1 cellular context compared by ENCODE assay signal in the genomic region with DNA sequence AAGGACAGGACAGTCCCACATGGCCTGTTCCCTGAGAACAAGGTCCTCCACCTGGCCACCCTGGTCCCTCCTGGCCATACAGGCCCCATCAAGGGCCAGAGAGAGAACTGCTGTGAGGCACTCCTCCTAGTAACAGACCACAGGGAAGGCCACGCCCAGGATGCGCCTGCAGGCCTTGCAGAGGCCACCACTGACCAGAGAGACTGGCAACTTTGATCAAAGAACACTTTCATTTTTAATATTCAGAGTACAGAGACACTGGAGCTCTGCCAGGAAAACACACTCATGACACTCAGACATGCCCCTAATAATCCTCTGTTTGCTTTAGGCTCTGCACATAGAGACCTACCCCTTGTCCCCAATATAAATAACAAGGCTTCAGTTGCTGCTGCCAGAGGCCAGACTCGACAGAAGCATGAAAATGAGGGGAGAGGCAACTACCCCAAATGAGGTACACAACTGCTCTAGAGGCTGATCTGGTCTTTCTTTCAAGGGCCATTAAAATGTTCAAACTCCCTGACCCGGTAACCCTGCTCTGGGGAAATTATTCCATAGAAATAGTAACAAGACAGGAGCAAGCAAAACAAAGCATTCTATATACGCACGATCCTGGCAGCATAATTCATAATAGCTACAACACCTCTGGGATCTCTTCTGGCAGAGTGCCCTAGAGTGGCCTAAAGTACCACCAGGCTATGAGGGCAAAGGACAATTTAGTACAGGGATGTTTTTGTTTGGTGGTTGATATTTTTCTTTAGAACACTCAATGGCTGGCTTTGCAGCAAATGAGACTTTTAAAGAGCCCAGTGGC.
TF ChIP-seq lines count a peak whose summit lies in the region.

No MANE protein-coding gene starts in this region.

TF ChIP-seq in HepG2, 621 proteins besides CTCF, POLR2A, EP300 and RAD21 (continued from another document and continues in another):
- TF ChIP-seq, protein P1, sequence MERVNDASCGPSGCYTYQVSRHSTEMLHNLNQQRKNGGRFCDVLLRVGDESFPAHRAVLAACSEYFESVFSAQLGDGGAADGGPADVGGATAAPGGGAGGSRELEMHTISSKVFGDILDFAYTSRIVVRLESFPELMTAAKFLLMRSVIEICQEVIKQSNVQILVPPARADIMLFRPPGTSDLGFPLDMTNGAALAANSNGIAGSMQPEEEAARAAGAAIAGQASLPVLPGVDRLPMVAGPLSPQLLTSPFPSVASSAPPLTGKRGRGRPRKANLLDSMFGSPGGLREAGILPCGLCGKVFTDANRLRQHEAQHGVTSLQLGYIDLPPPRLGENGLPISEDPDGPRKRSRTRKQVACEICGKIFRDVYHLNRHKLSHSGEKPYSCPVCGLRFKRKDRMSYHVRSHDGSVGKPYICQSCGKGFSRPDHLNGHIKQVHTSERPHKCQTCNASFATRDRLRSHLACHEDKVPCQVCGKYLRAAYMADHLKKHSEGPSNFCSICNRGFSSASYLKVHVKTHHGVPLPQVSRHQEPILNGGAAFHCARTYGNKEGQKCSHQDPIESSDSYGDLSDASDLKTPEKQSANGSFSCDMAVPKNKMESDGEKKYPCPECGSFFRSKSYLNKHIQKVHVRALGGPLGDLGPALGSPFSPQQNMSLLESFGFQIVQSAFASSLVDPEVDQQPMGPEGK (CRISPR knock-in tag; IDR thresholded peaks at IDR 0.05) = 0 out of 2 replicates have a peak, but pooled peaks have one; percentile 30
- TF ChIP-seq, protein P2, sequence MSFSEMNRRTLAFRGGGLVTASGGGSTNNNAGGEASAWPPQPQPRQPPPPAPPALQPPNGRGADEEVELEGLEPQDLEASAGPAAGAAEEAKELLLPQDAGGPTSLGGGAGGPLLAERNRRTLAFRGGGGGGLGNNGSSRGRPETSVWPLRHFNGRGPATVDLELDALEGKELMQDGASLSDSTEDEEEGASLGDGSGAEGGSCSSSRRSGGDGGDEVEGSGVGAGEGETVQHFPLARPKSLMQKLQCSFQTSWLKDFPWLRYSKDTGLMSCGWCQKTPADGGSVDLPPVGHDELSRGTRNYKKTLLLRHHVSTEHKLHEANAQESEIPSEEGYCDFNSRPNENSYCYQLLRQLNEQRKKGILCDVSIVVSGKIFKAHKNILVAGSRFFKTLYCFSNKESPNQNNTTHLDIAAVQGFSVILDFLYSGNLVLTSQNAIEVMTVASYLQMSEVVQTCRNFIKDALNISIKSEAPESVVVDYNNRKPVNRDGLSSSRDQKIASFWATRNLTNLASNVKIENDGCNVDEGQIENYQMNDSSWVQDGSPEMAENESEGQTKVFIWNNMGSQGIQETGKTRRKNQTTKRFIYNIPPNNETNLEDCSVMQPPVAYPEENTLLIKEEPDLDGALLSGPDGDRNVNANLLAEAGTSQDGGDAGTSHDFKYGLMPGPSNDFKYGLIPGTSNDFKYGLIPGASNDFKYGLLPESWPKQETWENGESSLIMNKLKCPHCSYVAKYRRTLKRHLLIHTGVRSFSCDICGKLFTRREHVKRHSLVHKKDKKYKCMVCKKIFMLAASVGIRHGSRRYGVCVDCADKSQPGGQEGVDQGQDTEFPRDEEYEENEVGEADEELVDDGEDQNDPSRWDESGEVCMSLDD (CRISPR knock-in tag; IDR thresholded peaks at IDR 0.05; ENCODE audit: borderline replicate concordance) = 0 out of 2 replicates have a peak, but pooled peaks have one; percentile 26
- TF ChIP-seq ZNF274 (CRISPR knock-in tag; IDR thresholded peaks at IDR 0.05) (no peak), NR2F6 (IDR thresholded peaks at IDR 0.05) (0 out of 2 replicates have a peak, but pooled peaks have one; percentile 36), NR2F6 (CRISPR knock-in tag; IDR thresholded peaks at IDR 0.05) (no peak; the same call in 1 of the 2 replicates), ZKSCAN1 (IDR thresholded peaks at IDR 0.05; ENCODE audit: low read length) (no peak), JUND (CRISPR knock-in tag; IDR thresholded peaks at IDR 0.05) (no peak), FOXA3 (CRISPR knock-in tag; IDR thresholded peaks at IDR 0.05) (peak; percentile 42), SOX13 (IDR thresholded peaks at IDR 0.05) (no peak), SOX13 (CRISPR knock-in tag; conservative IDR thresholded peaks at IDR 0.05 in 1 of 2, IDR thresholded peaks at IDR 0.05 in 1 of 2) (peak in 1 of 2 experiments; percentile 51; a peak in 1 of 4 replicates), ZFX (CRISPR knock-in tag; IDR thresholded peaks at IDR 0.05; ENCODE audit: low read depth) (peak; percentile 38; the same call in 1 of the 2 replicates), NFIC (IDR thresholded peaks at IDR 0.05; ENCODE audit: low read length) (0 out of 2 replicates have a peak, but pooled peaks have one; percentile 23), NFE2L2 (IDR thresholded peaks at IDR 0.05; ENCODE audit: low read length) (no peak), ETV5 (CRISPR knock-in tag; IDR thresholded peaks at IDR 0.05; ENCODE audit: borderline replicate concordance) (peak; percentile 9; the same call in 1 of the 2 replicates), ZNF563 (CRISPR knock-in tag; IDR thresholded peaks at IDR 0.05) (no peak), SAP130 (CRISPR knock-in tag; IDR thresholded peaks at IDR 0.05; ENCODE audit: low read depth) (peak; percentile 51; the same call in 1 of the 2 replicates)
- TF ChIP-seq, protein P3, sequence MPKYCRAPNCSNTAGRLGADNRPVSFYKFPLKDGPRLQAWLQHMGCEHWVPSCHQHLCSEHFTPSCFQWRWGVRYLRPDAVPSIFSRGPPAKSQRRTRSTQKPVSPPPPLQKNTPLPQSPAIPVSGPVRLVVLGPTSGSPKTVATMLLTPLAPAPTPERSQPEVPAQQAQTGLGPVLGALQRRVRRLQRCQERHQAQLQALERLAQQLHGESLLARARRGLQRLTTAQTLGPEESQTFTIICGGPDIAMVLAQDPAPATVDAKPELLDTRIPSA (CRISPR knock-in tag; IDR thresholded peaks at IDR 0.05; ENCODE audit: borderline replicate concordance) = no peak
- TF ChIP-seq, protein P4, sequence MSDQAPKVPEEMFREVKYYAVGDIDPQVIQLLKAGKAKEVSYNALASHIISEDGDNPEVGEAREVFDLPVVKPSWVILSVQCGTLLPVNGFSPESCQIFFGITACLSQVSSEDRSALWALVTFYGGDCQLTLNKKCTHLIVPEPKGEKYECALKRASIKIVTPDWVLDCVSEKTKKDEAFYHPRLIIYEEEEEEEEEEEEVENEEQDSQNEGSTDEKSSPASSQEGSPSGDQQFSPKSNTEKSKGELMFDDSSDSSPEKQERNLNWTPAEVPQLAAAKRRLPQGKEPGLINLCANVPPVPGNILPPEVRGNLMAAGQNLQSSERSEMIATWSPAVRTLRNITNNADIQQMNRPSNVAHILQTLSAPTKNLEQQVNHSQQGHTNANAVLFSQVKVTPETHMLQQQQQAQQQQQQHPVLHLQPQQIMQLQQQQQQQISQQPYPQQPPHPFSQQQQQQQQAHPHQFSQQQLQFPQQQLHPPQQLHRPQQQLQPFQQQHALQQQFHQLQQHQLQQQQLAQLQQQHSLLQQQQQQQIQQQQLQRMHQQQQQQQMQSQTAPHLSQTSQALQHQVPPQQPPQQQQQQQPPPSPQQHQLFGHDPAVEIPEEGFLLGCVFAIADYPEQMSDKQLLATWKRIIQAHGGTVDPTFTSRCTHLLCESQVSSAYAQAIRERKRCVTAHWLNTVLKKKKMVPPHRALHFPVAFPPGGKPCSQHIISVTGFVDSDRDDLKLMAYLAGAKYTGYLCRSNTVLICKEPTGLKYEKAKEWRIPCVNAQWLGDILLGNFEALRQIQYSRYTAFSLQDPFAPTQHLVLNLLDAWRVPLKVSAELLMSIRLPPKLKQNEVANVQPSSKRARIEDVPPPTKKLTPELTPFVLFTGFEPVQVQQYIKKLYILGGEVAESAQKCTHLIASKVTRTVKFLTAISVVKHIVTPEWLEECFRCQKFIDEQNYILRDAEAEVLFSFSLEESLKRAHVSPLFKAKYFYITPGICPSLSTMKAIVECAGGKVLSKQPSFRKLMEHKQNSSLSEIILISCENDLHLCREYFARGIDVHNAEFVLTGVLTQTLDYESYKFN (CRISPR knock-in tag; conservative IDR thresholded peaks at IDR 0.05) = peak; percentile 32
- TF ChIP-seq, protein P5, sequence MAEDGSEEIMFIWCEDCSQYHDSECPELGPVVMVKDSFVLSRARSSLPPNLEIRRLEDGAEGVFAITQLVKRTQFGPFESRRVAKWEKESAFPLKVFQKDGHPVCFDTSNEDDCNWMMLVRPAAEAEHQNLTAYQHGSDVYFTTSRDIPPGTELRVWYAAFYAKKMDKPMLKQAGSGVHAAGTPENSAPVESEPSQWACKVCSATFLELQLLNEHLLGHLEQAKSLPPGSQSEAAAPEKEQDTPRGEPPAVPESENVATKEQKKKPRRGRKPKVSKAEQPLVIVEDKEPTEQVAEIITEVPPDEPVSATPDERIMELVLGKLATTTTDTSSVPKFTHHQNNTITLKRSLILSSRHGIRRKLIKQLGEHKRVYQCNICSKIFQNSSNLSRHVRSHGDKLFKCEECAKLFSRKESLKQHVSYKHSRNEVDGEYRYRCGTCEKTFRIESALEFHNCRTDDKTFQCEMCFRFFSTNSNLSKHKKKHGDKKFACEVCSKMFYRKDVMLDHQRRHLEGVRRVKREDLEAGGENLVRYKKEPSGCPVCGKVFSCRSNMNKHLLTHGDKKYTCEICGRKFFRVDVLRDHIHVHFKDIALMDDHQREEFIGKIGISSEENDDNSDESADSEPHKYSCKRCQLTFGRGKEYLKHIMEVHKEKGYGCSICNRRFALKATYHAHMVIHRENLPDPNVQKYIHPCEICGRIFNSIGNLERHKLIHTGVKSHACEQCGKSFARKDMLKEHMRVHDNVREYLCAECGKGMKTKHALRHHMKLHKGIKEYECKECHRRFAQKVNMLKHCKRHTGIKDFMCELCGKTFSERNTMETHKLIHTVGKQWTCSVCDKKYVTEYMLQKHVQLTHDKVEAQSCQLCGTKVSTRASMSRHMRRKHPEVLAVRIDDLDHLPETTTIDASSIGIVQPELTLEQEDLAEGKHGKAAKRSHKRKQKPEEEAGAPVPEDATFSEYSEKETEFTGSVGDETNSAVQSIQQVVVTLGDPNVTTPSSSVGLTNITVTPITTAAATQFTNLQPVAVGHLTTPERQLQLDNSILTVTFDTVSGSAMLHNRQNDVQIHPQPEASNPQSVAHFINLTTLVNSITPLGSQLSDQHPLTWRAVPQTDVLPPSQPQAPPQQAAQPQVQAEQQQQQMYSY (CRISPR knock-in tag; IDR thresholded peaks at IDR 0.05) = no peak
- TF ChIP-seq, protein P6, sequence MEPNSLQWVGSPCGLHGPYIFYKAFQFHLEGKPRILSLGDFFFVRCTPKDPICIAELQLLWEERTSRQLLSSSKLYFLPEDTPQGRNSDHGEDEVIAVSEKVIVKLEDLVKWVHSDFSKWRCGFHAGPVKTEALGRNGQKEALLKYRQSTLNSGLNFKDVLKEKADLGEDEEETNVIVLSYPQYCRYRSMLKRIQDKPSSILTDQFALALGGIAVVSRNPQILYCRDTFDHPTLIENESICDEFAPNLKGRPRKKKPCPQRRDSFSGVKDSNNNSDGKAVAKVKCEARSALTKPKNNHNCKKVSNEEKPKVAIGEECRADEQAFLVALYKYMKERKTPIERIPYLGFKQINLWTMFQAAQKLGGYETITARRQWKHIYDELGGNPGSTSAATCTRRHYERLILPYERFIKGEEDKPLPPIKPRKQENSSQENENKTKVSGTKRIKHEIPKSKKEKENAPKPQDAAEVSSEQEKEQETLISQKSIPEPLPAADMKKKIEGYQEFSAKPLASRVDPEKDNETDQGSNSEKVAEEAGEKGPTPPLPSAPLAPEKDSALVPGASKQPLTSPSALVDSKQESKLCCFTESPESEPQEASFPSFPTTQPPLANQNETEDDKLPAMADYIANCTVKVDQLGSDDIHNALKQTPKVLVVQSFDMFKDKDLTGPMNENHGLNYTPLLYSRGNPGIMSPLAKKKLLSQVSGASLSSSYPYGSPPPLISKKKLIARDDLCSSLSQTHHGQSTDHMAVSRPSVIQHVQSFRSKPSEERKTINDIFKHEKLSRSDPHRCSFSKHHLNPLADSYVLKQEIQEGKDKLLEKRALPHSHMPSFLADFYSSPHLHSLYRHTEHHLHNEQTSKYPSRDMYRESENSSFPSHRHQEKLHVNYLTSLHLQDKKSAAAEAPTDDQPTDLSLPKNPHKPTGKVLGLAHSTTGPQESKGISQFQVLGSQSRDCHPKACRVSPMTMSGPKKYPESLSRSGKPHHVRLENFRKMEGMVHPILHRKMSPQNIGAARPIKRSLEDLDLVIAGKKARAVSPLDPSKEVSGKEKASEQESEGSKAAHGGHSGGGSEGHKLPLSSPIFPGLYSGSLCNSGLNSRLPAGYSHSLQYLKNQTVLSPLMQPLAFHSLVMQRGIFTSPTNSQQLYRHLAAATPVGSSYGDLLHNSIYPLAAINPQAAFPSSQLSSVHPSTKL (CRISPR knock-in tag; IDR thresholded peaks at IDR 0.05) = peak; percentile 26; the same call in 1 of the 2 replicates
- TF ChIP-seq, protein P7, sequence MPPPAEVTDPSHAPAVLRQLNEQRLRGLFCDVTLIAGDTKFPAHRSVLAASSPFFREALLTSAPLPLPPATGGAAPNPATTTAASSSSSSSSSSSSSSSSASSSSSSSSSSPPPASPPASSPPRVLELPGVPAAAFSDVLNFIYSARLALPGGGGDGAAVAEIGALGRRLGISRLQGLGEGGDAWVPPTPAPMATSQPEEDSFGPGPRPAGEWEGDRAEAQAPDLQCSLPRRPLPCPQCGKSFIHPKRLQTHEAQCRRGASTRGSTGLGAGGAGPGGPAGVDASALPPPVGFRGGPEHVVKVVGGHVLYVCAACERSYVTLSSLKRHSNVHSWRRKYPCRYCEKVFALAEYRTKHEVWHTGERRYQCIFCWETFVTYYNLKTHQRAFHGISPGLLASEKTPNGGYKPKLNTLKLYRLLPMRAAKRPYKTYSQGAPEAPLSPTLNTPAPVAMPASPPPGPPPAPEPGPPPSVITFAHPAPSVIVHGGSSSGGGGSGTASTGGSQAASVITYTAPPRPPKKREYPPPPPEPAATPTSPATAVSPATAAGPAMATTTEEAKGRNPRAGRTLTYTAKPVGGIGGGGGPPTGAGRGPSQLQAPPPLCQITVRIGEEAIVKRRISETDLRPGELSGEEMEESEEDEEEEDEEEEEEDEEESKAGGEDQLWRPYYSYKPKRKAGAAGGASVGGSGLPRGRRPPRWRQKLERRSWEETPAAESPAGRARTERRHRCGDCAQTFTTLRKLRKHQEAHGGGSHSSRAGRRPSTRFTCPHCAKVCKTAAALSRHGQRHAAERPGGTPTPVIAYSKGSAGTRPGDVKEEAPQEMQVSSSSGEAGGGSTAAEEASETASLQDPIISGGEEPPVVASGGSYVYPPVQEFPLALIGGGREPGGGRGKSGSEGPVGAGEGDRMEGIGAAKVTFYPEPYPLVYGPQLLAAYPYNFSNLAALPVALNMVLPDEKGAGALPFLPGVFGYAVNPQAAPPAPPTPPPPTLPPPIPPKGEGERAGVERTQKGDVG (CRISPR knock-in tag; IDR thresholded peaks at IDR 0.05; ENCODE audit: borderline replicate concordance) = peak; percentile 42; the same call in 1 of the 2 replicates
